ENCODE assay signal across 8 cellular contexts in genomic region chr3:168250415-168250861, GRCh38.
DNase-seq lines count a peak whose midpoint lies in the region; ATAC-seq and TF ChIP-seq lines count a peak whose summit lies in the region.

No MANE protein-coding gene starts in this region.

- DNase-seq in GM06990 (ENCODE audit: extremely low read depth, insufficient read length): peak; percentile 58
- DNase-seq in NCI-H146 treated with DMSO at 0.1 percent for 48 hours (lab: John Stamatoyannopoulos, UW; ENCODE audit: unreplicated experiment): peak; percentile 62
- peak; percentile 4 for DNase-seq in endothelial cell (ENCODE audit: low spot score)
- DNase-seq in ovary: no peak
- DNase-seq in NCI-H2171 (lab: John Stamatoyannopoulos, UW): no peak
- no peak for DNase-seq in glomerular visceral epithelial cell (ENCODE audit: extremely low spot score)
- no peak for DNase-seq in CD4-positive, alpha-beta memory T cell

- no peak for TF ChIP-seq POLR2A in ovary (IDR thresholded peaks at IDR 0.05)

- H3K27me3 Mint-ChIP-seq in endothelial cell (ENCODE audit: unreplicated experiment): peaks cover 5% of the 10 kb centered on the region
- peaks cover 22 to 26% of the 10 kb centered on the region in 2 donors for H3K27me3 Mint-ChIP-seq in CD4-positive, alpha-beta memory T cell

- H3K4me1 Mint-ChIP-seq in endothelial cell (ENCODE audit: unreplicated experiment): peaks cover 19% of the 10 kb centered on the region
- peaks cover 4 to 13% (median 6%) of the 10 kb centered on the region in 4 donors for H3K4me1 Mint-ChIP-seq in CD4-positive, alpha-beta memory T cell

- intact Hi-C loops in ovary (cut with DNase I): no loop called here
- intact Hi-C loops in CD4-positive, alpha-beta memory T cell (cut with micrococcal nuclease): no loop called here

- CTCF ChIA-PET in CD4-positive, alpha-beta memory T cell (lab: Charles Lee; ENCODE audit: partially characterized antibody): no interaction called here

- H3K4me3 ChIP-seq in GM06990 (replicated peaks; ENCODE audit: low read depth, low read length) (peak overlapping the region; percentile 72), ovary (peak overlapping the region; percentile 40)
- H3K4me3 ChIP-seq in CD4-positive, alpha-beta memory T cell (ENCODE audit: low read length in 2 of 2): no peak overlapping the region

- H3K4me3 Mint-ChIP-seq in endothelial cell (ENCODE audit: unreplicated experiment): peak overlapping the region; percentile 94
- H3K4me3 Mint-ChIP-seq in CD4-positive, alpha-beta memory T cell: peak overlapping the region in 3 of 8 donors; percentile 55 to 66 (median 57)

- H3K36me3 Mint-ChIP-seq in endothelial cell (ENCODE audit: low read depth, unreplicated experiment): peaks cover 6% of the 10 kb centered on the region
- H3K36me3 Mint-ChIP-seq in CD4-positive, alpha-beta memory T cell: no peaks in the 10 kb centered on the region

- 2 to 6% (median 4%) methylated on average over 16 of the region's 16 CpGs for WGBS in ovary, 3 donors

- no peaks in the 10 kb centered on the region for H3K9me3 ChIP-seq in ovary
- no peaks in the 10 kb centered on the region for H3K9me3 ChIP-seq in CD4-positive, alpha-beta memory T cell (ENCODE audit: control insufficient read depth in 1 of 2, low read length in 2 of 2)

- peaks cover 5% of the 10 kb centered on the region for H3K4me1 ChIP-seq in ovary (ENCODE audit: insufficient read depth)
- no peaks in the 10 kb centered on the region for H3K4me1 ChIP-seq in CD4-positive, alpha-beta memory T cell (ENCODE audit: insufficient read depth, low read length)

- H3K27me3 ChIP-seq in GM06990 (replicated peaks; ENCODE audit: control insufficient read depth, insufficient read depth, low read length) (no peaks in the 10 kb centered on the region), ovary (no peaks in the 10 kb centered on the region)
- no peaks in the 10 kb centered on the region for H3K27me3 ChIP-seq in CD4-positive, alpha-beta memory T cell (ENCODE audit: insufficient read depth, low read length)

- no peak overlapping the region for H3K27ac ChIP-seq in ovary
- H3K27ac ChIP-seq in CD4-positive, alpha-beta memory T cell (ENCODE audit: low read depth, low read length): no peak overlapping the region

- POLR2A ChIA-PET in CD4-positive, alpha-beta memory T cell (lab: Charles Lee; ENCODE audit: partially characterized antibody): no interaction called here

- H3K36me3 ChIP-seq in GM06990 (ENCODE audit: control insufficient read depth, insufficient read depth, low read length) (no peaks in the 10 kb centered on the region), ovary (no peaks in the 10 kb centered on the region)
- H3K36me3 ChIP-seq in CD4-positive, alpha-beta memory T cell (ENCODE audit: insufficient read depth, low read length): no peaks in the 10 kb centered on the region

- no peaks in the 10 kb centered on the region for H3K9me3 Mint-ChIP-seq in endothelial cell (ENCODE audit: unreplicated experiment)
- H3K9me3 Mint-ChIP-seq in CD4-positive, alpha-beta memory T cell: peaks cover 0 to 7% (median 4%) of the 10 kb centered on the region in 8 donors

- H3K27ac Mint-ChIP-seq in endothelial cell (ENCODE audit: unreplicated experiment): no peak overlapping the region
- H3K27ac Mint-ChIP-seq in CD4-positive, alpha-beta memory T cell: no peak overlapping the region

- TF ChIP-seq CTCF in GM06990 (IDR thresholded peaks at IDR 0.05; ENCODE audit: insufficient read depth, low read length, poor library complexity, severe bottlenecking) (no peak), endothelial cell (IDR thresholded peaks at IDR 0.05; ENCODE audit: unreplicated experiment) (no peak), ovary (IDR thresholded peaks at IDR 0.05) (no peak)

- peak; percentile 19 for ATAC-seq in GM21526 (IDR thresholded peaks at IDR 0.05; ENCODE audit: low FRiP score, unreplicated experiment)

- no peak for TF ChIP-seq EP300 in ovary (IDR thresholded peaks at IDR 0.05)

Comparison
In these comparisons a context has a peak if more than half of its experiments do, and no peak if none do; other contexts are left out.
1. DNase-seq: peak in GM06990 (single experiment), NCI-H146 treated with DMSO at 0.1 percent for 48 hours (single experiment) and endothelial cell (single experiment); none in ovary (0 of 5), NCI-H2171 (single experiment), glomerular visceral epithelial cell (single experiment) and CD4-positive, alpha-beta memory T cell (0 of 5).
2. H3K4me3 ChIP-seq: peak in GM06990 (single experiment) and ovary (single experiment); none in CD4-positive, alpha-beta memory T cell (0 of 2).